Comparison of ENCODE assay signal across 19 cellular contexts in genomic region chr20:59161626-59162170, GRCh38. TPM values are rescaled to one million over a fixed set of nuclear protein-coding genes. Genes with fewer than 3 reads are reported as not detected.
A peak's percentile ranks its signal among the peaks of the same experiment; 100 is the strongest.
DNase-seq lines count a peak whose midpoint lies in the region; ATAC-seq and FAIRE-seq lines count a peak whose summit lies in the region.
"Had no signal": no experiment of that assay in that cellular context is flagged by ENCODE, and none has a peak within 500 bp of the region (broad histone marks: within the 10 kb centered on the region; RNA-seq: fewer than 3 reads in every experiment).

No MANE protein-coding gene starts in this region.

- POLR2A ChIA-PET in CD4-positive, alpha-beta memory T cell (lab: Charles Lee; ENCODE audit: partially characterized antibody): interaction anchor here (1.0 to 5.0 kb wide), 4 partner anchors 11 to 40 kb away, joined by 4 to 183 read pairs (median 52); no protein-coding TSS in a partner anchor
- POLR2A ChIA-PET in activated CD4-positive, alpha-beta memory T cell treated with anti-CD3 and anti-CD28 coated beads for 36 hours (lab: Charles Lee): no interaction called here

- H3K4me1 Mint-ChIP-seq in CD4-positive, alpha-beta memory T cell: peaks cover 70 to 98% (median 81%) of the 10 kb centered on the region in 4 donors
- peaks cover 82% of the 10 kb centered on the region for H3K4me1 Mint-ChIP-seq in activated CD4-positive, alpha-beta memory T cell treated with anti-CD3 and anti-CD28 coated beads for 36 hours (ENCODE audit: low read depth)
- peaks cover 75 to 83% of the 10 kb centered on the region in 2 donors for H3K4me1 Mint-ChIP-seq in effector memory CD8-positive, alpha-beta T cell (ENCODE audit: low read depth in 2 of 2)

- no peaks in the 10 kb centered on the region for H3K9me3 ChIP-seq in CD4-positive, alpha-beta memory T cell (ENCODE audit: control insufficient read depth in 1 of 2, low read length in 2 of 2)
- H3K9me3 ChIP-seq: adrenal gland, psoas muscle, transverse colon had no signal

- no peaks in the 10 kb centered on the region for H3K27me3 Mint-ChIP-seq in CD4-positive, alpha-beta memory T cell
- no peaks in the 10 kb centered on the region for H3K27me3 Mint-ChIP-seq in activated CD4-positive, alpha-beta memory T cell treated with anti-CD3 and anti-CD28 coated beads for 36 hours
- H3K27me3 Mint-ChIP-seq in effector memory CD8-positive, alpha-beta T cell: no peaks in the 10 kb centered on the region

- intact Hi-C loops in CD4-positive, alpha-beta memory T cell (cut with micrococcal nuclease): loop anchor here (5.0 kb wide), 1 partner anchor 129 kb away; the partner anchor contains the start of gene ATP5F1E
- intact Hi-C loops in activated CD4-positive, alpha-beta memory T cell treated with anti-CD3 and anti-CD28 coated beads for 36 hours (cut with micrococcal nuclease): loop anchor here (5.0 to 10.0 kb wide), 4 partner anchors 46 to 1767 kb away; partner anchors contain the start of gene RBM38

- peak; percentile 84 for FAIRE-seq in GM19239 (lab: Jason Lieb, UNC)

- H3K36me3 ChIP-seq in CD4-positive, alpha-beta memory T cell (ENCODE audit: insufficient read depth, low read length): no peaks in the 10 kb centered on the region
- H3K36me3 ChIP-seq: adrenal gland, cardiac muscle cell, transverse colon had no signal

- peak overlapping the region; percentile 97 to 99 (median 99) for H3K27ac Mint-ChIP-seq in CD4-positive, alpha-beta memory T cell
- H3K27ac Mint-ChIP-seq in activated CD4-positive, alpha-beta memory T cell treated with anti-CD3 and anti-CD28 coated beads for 36 hours: peak overlapping the region; percentile 96
- peak overlapping the region; percentile 100 for H3K27ac Mint-ChIP-seq in effector memory CD8-positive, alpha-beta T cell

- peak overlapping the region; percentile 86 to 96 (median 89) for H3K4me3 Mint-ChIP-seq in CD4-positive, alpha-beta memory T cell
- peak overlapping the region; percentile 83 for H3K4me3 Mint-ChIP-seq in activated CD4-positive, alpha-beta memory T cell treated with anti-CD3 and anti-CD28 coated beads for 36 hours
- peak overlapping the region; percentile 95 to 98 for H3K4me3 Mint-ChIP-seq in effector memory CD8-positive, alpha-beta T cell

- no peaks in the 10 kb centered on the region for H3K27me3 ChIP-seq in CD4-positive, alpha-beta memory T cell (ENCODE audit: insufficient read depth, low read length)
- H3K27me3 ChIP-seq: cardiac muscle cell, transverse colon had no signal

- H3K27ac ChIP-seq in CD4-positive, alpha-beta memory T cell (ENCODE audit: low read depth, low read length): peak overlapping the region; percentile 97
- H3K27ac ChIP-seq: adrenal gland, cardiac muscle cell, HL-60, psoas muscle had no signal

- DNase-seq in CD4-positive, alpha-beta memory T cell: peak; percentile 54 to 73 (median 69)
- DNase-seq in GM19239 (ENCODE audit: insufficient read length, low spot score) (no peak), DMS153 (lab: John Stamatoyannopoulos, UW) (no peak), C1 segment of cervical spinal cord (lab: John Stamatoyannopoulos, UW) (no peak), NCI-H1092 (lab: John Stamatoyannopoulos, UW) (no peak), NOMO-1 treated with DMSO at 0.1 percent for 48 hours (lab: John Stamatoyannopoulos, UW; ENCODE audit: unreplicated experiment) (no peak)
- DNase-seq in activated CD4-positive, alpha-beta memory T cell treated with anti-CD3 and anti-CD28 coated beads for 36 hours: no peak
- DNase-seq in effector memory CD8-positive, alpha-beta T cell: no peak
- DNase-seq: adrenal gland; effector CD4-positive, alpha-beta T cell; KG1; NCI-H774; psoas muscle; transverse colon had no signal

- CTCF ChIA-PET in CD4-positive, alpha-beta memory T cell (lab: Charles Lee; ENCODE audit: partially characterized antibody): no interaction called here
- CTCF ChIA-PET in activated CD4-positive, alpha-beta memory T cell treated with anti-CD3 and anti-CD28 coated beads for 36 hours (lab: Charles Lee): no interaction called here

- peaks cover 12 to 35% of the 10 kb centered on the region in 2 donors for H3K36me3 Mint-ChIP-seq in CD4-positive, alpha-beta memory T cell
- peaks cover 5% of the 10 kb centered on the region for H3K36me3 Mint-ChIP-seq in activated CD4-positive, alpha-beta memory T cell treated with anti-CD3 and anti-CD28 coated beads for 36 hours
- H3K36me3 Mint-ChIP-seq in effector memory CD8-positive, alpha-beta T cell (ENCODE audit: insufficient read depth): peaks cover 66% of the 10 kb centered on the region

- ATAC-seq in effector memory CD8-positive, alpha-beta T cell (replicated peaks): no peak
- ATAC-seq: psoas muscle, SK-N-SH treated with all-trans-retinoic acid at 6 μM for 48 hours had no signal

- peaks cover 87% of the 10 kb centered on the region for H3K4me1 ChIP-seq in CD4-positive, alpha-beta memory T cell (ENCODE audit: insufficient read depth, low read length)
- H3K4me1 ChIP-seq: adrenal gland, psoas muscle had no signal

- H3K4me3 ChIP-seq in CD4-positive, alpha-beta memory T cell (ENCODE audit: low read length in 2 of 2): peak overlapping the region; percentile 36 to 48
- H3K4me3 ChIP-seq: adrenal gland, cardiac muscle cell, lung, psoas muscle, transverse colon had no signal

- peaks cover 0 to 3% (median 0%) of the 10 kb centered on the region in 8 donors for H3K9me3 Mint-ChIP-seq in CD4-positive, alpha-beta memory T cell
- H3K9me3 Mint-ChIP-seq in activated CD4-positive, alpha-beta memory T cell treated with anti-CD3 and anti-CD28 coated beads for 36 hours: no peaks in the 10 kb centered on the region
- no peaks in the 10 kb centered on the region for H3K9me3 Mint-ChIP-seq in effector memory CD8-positive, alpha-beta T cell

RNA-seq across cellular contexts. Expression of gene ZNF831, which starts 1.9 kb away (rescaled TPM):
- total RNA-seq in CD4-positive, alpha-beta memory T cell: 10 to 100 TPM; 46.8 to 49.0 TPM
- 10 to 100 TPM in 1 of 2 donors, 1 to 10 TPM in 1; 7.8 to 12.1 TPM for polyA plus RNA-seq in CD4-positive, alpha-beta memory T cell
- 1 to 10 TPM; 7.6 to 9.4 TPM for total RNA-seq in activated CD4-positive, alpha-beta memory T cell treated with anti-CD3 and anti-CD28 coated beads for 36 hours
- total RNA-seq: cardiac muscle cell, H4 had no signal
- polyA plus RNA-seq: cardiac muscle cell had no signal

Comparison
In these comparisons a context has a peak if more than half of its experiments do, and no peak if none do; other contexts are left out.
1. DNase-seq: peak in CD4-positive, alpha-beta memory T cell (5 of 5); none in GM19239 (single experiment), activated CD4-positive, alpha-beta memory T cell treated with anti-CD3 and anti-CD28 coated beads for 36 hours (single experiment), effector memory CD8-positive, alpha-beta T cell (0 of 3), DMS153 (single experiment), C1 segment of cervical spinal cord (0 of 14), NCI-H1092 (single experiment) and NOMO-1 treated with DMSO at 0.1 percent for 48 hours (single experiment).
2. RNA of gene ZNF831, which starts 1.9 kb away (total RNA-seq): 46.8 to 49.0 TPM in CD4-positive, alpha-beta memory T cell; 7.6 to 9.4 TPM in activated CD4-positive, alpha-beta memory T cell treated with anti-CD3 and anti-CD28 coated beads for 36 hours; every median in the first group is over 4 times any median in the second.
3. Peak in every context shown above with its lines, with median percentiles within 50 percentile points of each other: H3K27ac Mint-ChIP-seq and H3K4me3 Mint-ChIP-seq.